In the genomic region with DNA sequence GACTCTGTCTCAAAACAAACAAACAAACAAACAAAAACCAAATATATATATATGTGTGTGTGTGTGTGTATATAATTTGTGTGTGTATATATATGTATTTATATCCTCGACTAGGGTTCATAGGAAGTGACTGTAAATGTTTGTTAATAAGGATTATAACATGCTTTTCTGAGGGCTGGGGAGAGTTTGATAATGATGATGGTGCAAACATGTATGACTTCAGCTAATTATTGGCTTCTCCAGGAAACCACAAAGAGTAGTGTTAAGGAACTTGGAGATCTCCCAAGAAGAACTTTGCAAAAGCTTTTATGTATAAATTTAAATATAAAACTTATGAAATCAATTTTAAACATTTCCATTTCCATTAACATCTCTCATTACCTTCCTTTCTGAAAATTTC, we compare ENCODE assay signal across 30 cellular contexts. TPM values are rescaled to one million over a fixed set of nuclear protein-coding genes. Genes with fewer than 3 reads are reported as not detected.
"Had no signal": no experiment of that assay in that cellular context is flagged by ENCODE, and none has a peak within 500 bp of the region (broad histone marks: within the 10 kb centered on the region; RNA-seq: fewer than 3 reads in every experiment).

No MANE protein-coding gene starts in this region.

- H3K27ac ChIP-seq: left ventricle myocardium inferior, pancreas, prostate gland, skin epidermis, spleen, tibial nerve, vagina had no signal

- H3K9me3 Mint-ChIP-seq: memory B cell; naive thymus-derived CD4-positive, alpha-beta T cell; natural killer cell treated with Interleukin-12 subunit alpha and Interleukin-12 subunit beta and Interleukin-15 and Interleukin-18, amount 100 ng/mL, for 72 hours; stimulated activated memory B cell treated with anti-CD40 and anti-IgM and Interleukin-4, amounts not matched to agents 10 μg/mL and 1 μg/mL and 100 μg/mL, for 72 hours; stimulated activated naive CD8-positive, alpha-beta T cell treated with anti-CD3 and anti-CD28 coated beads, Interleukin-15, amount 100 ng/mL, for 72 hours; type B pancreatic cell had no signal

- H3K4me3 ChIP-seq: left ventricle myocardium inferior, lung, mucosa of descending colon, pancreas, prostate gland, skin epidermis, spleen, tibial nerve, vagina had no signal

- H3K27me3 Mint-ChIP-seq: memory B cell; naive thymus-derived CD4-positive, alpha-beta T cell; natural killer cell treated with Interleukin-12 subunit alpha and Interleukin-12 subunit beta and Interleukin-15 and Interleukin-18, amount 100 ng/mL, for 72 hours; stimulated activated memory B cell treated with anti-CD40 and anti-IgM and Interleukin-4, amounts not matched to agents 10 μg/mL and 1 μg/mL and 100 μg/mL, for 72 hours; stimulated activated naive CD8-positive, alpha-beta T cell treated with anti-CD3 and anti-CD28 coated beads, Interleukin-15, amount 100 ng/mL, for 72 hours; type B pancreatic cell had no signal

- H3K9me3 ChIP-seq: left ventricle myocardium inferior, mucosa of descending colon, pancreas, prostate gland, spleen, tibial nerve, vagina had no signal

- H3K36me3 ChIP-seq: left ventricle myocardium inferior, pancreas, prostate gland, spleen, tibial nerve, vagina had no signal

- ATAC-seq: mucosa of descending colon; naive thymus-derived CD4-positive, alpha-beta T cell; natural killer cell treated with Interleukin-12 subunit alpha and Interleukin-12 subunit beta and Interleukin-15 and Interleukin-18, amount 100 ng/mL, for 72 hours; pancreas; right cardiac atrium; sciatic nerve; stimulated activated memory B cell treated with anti-CD40 and anti-IgM and Interleukin-4, amounts not matched to agents 10 μg/mL and 1 μg/mL and 100 μg/mL, for 72 hours; stimulated activated naive CD8-positive, alpha-beta T cell treated with anti-CD3 and anti-CD28 coated beads, Interleukin-15, amount 100 ng/mL, for 72 hours had no signal

- FAIRE-seq: pancreas had no signal

- DNase-seq: islet precursor cell; left ventricle myocardium inferior; midbrain; mucosa of descending colon; naive thymus-derived CD4-positive, alpha-beta T cell; nucleus accumbens; pancreas; posterior cingulate gyrus; retina; right cardiac atrium; spleen; stimulated activated CD4-positive, alpha-beta T cell treated with anti-CD3 and anti-CD28 coated beads, Interleukin-1b, Interleukin-23, amount 100 ng/mL, for 48 hours; stimulated activated CD4-positive, alpha-beta T cell treated with anti-CD3 and anti-CD28 coated beads, Interleukin-2, amount 100 ng/mL, for 48 hours; stimulated activated CD4-positive, alpha-beta T cell treated with anti-CD3 and anti-CD28 coated beads, Interleukin-4, amount 100 ng/mL, for 4 hours; stimulated activated CD8-positive, alpha-beta memory T cell treated with anti-CD3 and anti-CD28 coated beads, Interleukin-4, amount 100 ng/mL, for 48 hours; stimulated activated naive CD4-positive, alpha-beta T cell treated with Interleukin-2 at 50 U/mL for 16 hours; stimulated activated naive CD8-positive, alpha-beta T cell treated with anti-CD3 and anti-CD28 coated beads, Interleukin-15, amount 100 ng/mL, for 72 hours; substantia nigra had no signal

- H3K27ac Mint-ChIP-seq: memory B cell; naive thymus-derived CD4-positive, alpha-beta T cell; natural killer cell treated with Interleukin-12 subunit alpha and Interleukin-12 subunit beta and Interleukin-15 and Interleukin-18, amount 100 ng/mL, for 72 hours; stimulated activated memory B cell treated with anti-CD40 and anti-IgM and Interleukin-4, amounts not matched to agents 10 μg/mL and 1 μg/mL and 100 μg/mL, for 72 hours; stimulated activated naive CD8-positive, alpha-beta T cell treated with anti-CD3 and anti-CD28 coated beads, Interleukin-15, amount 100 ng/mL, for 72 hours had no signal

- H3K4me3 Mint-ChIP-seq: memory B cell; natural killer cell treated with Interleukin-12 subunit alpha and Interleukin-12 subunit beta and Interleukin-15 and Interleukin-18, amount 100 ng/mL, for 72 hours; stimulated activated memory B cell treated with anti-CD40 and anti-IgM and Interleukin-4, amounts not matched to agents 10 μg/mL and 1 μg/mL and 100 μg/mL, for 72 hours; stimulated activated naive CD8-positive, alpha-beta T cell treated with anti-CD3 and anti-CD28 coated beads, Interleukin-15, amount 100 ng/mL, for 72 hours; type B pancreatic cell had no signal

- H3K36me3 Mint-ChIP-seq: stimulated activated memory B cell treated with anti-CD40 and anti-IgM and Interleukin-4, amounts not matched to agents 10 μg/mL and 1 μg/mL and 100 μg/mL, for 72 hours; type B pancreatic cell had no signal

RNA-seq across cellular contexts. Expression of gene ATP13A4, which starts 34.4 kb away (rescaled TPM):
- total RNA-seq: mesenteric fat pad, osteoblast had no signal
